In the genomic region with DNA sequence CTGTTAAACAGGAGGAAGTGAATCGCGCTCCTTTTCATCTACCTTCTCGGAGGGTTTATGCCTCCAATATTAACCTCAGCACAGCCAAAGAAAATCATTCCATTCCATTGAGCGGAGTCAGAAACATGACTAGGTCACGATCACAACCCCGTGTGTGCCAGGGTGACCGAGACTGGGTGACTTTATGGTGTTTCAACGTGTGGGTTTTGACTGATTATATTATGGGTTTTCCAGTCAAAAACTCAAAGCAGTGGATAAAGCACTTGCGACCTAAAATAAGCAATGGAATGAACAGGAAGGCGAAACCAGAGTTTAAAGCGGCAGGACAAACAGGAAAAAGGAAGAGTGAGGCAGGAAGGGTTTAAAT, we compare ENCODE assay signal across 6 cellular contexts. TPM values are rescaled to one million over a fixed set of nuclear protein-coding genes. Genes with fewer than 3 reads are reported as not detected.
DNase-seq lines count a peak whose midpoint lies in the region; FAIRE-seq and TF ChIP-seq lines count a peak whose summit lies in the region.

No MANE protein-coding gene starts in this region.

- H3K27ac ChIP-seq in HUES6 (ENCODE audit: low read depth, low read length) (0 out of 2 replicates have a peak overlapping the region, but pooled peaks have one; percentile 78), coronary artery (peak overlapping the region; percentile 82 to 95), sigmoid colon (peak overlapping the region; percentile 88 to 95 (median 92))

- H3K4me1 ChIP-seq in HUES6 (ENCODE audit: control insufficient read depth, insufficient read depth, low read length) (peaks cover 8% of the 10 kb centered on the region; the same call in 1 of the 2 replicates), sigmoid colon (peaks cover 0 to 23% (median 2%) of the 10 kb centered on the region in 4 donors)

- TF ChIP-seq CTCF in coronary artery (IDR thresholded peaks at IDR 0.05) (no peak), sigmoid colon (IDR thresholded peaks at IDR 0.05) (no peak)

- no peak for FAIRE-seq in RCC 7860 (lab: Jason Lieb, UNC)

- WGBS in sigmoid colon, 2 donors, result 31 to 41% methylated on average over 11 of the region's 11 CpGs

- H3K36me3 ChIP-seq in HUES6 (ENCODE audit: control insufficient read depth, insufficient read depth, low read length) (no peaks in the 10 kb centered on the region), sigmoid colon (no peaks in the 10 kb centered on the region)

- intact Hi-C loops in sigmoid colon (cut with DNase I), result no loop called here

- no peak for TF ChIP-seq EP300 in sigmoid colon (IDR thresholded peaks at IDR 0.05)

- peaks cover 20% of the 10 kb centered on the region; the same call in 1 of the 2 replicates for H3K27me3 ChIP-seq in HUES6 (ENCODE audit: control insufficient read depth, insufficient read depth, low read length)
- H3K27me3 ChIP-seq in sigmoid colon, result no peaks in the 10 kb centered on the region

- H3K4me3 ChIP-seq in HUES6 (ENCODE audit: low read depth, low read length) (peak overlapping the region; percentile 62), coronary artery (peak overlapping the region; percentile 77), sigmoid colon (peak overlapping the region; percentile 50 to 63 (median 58))

- H3K9me3 ChIP-seq in HUES6 (ENCODE audit: control insufficient read depth, insufficient read depth, low read depth, low read length) (peaks cover 14% of the 10 kb centered on the region), sigmoid colon (no peaks in the 10 kb centered on the region)

- TF ChIP-seq POLR2A in sigmoid colon (IDR thresholded peaks at IDR 0.05), result no peak

- peak overlapping the region; percentile 67 for H3K9ac ChIP-seq in HUES6 (ENCODE audit: low read length)

- no peak for DNase-seq in coronary artery (ENCODE audit: low spot score)
- no peak for DNase-seq in sigmoid colon
- no peak for DNase-seq in activated CD4-positive, alpha-beta T cell treated with anti-CD3 and anti-CD28 coated beads, Interleukin-2, amount 50 U/mL, for 48 hours
- no peak for DNase-seq in glomerular visceral epithelial cell (ENCODE audit: extremely low spot score)
- DNase-seq in RCC 7860 (ENCODE audit: low spot score), result no peak

RNA-seq across cellular contexts. Expression of a gene that starts 1.4 kb away (rescaled TPM):
- 100 to 1,000 TPM in 2 of 4 donors, 10 to 100 TPM in 2; 80.3 to 172 (median 102) TPM for total RNA-seq in sigmoid colon
- polyA plus RNA-seq in sigmoid colon, result 10 to 100 TPM; 28.7 to 37.2 (median 34.3) TPM

RNA-seq across cellular contexts. Expression of a gene that starts 10.6 kb away (rescaled TPM):
- total RNA-seq in sigmoid colon, result 1 to 10 TPM in 2 of 4 donors, not detected in 2; 1.1 to 2.2 TPM
- polyA plus RNA-seq in sigmoid colon, result 1 to 10 TPM; 2.3 to 8.6 (median 8.4) TPM

RNA-seq across cellular contexts. Expression of a gene that starts 34.6 kb away (rescaled TPM):
- total RNA-seq in sigmoid colon, result 10 to 100 TPM; 37.2 to 52.9 (median 45.3) TPM
- 10 to 100 TPM in 1 of 3 donors, 1 to 10 TPM in 2; 6.0 to 17.4 (median 9.6) TPM for polyA plus RNA-seq in sigmoid colon

RNA-seq across cellular contexts. Expression of a gene that starts 35.5 kb away (rescaled TPM):
- total RNA-seq in sigmoid colon, result 10 to 100 TPM in 3 of 4 donors, 1 to 10 TPM in 1; 9.6 to 24.6 (median 11.8) TPM
- 1 to 10 TPM in 2 of 3 donors, under 1 TPM in 1; 0.69 to 5.0 (median 1.8) TPM for polyA plus RNA-seq in sigmoid colon
